ENCODE assay signal across 10 cellular contexts in genomic region chr11:370087-370941, GRCh38. TPM values are rescaled to one million over a fixed set of nuclear protein-coding genes. Genes with fewer than 3 reads are reported as not detected.
A peak's percentile ranks its signal among the peaks of the same experiment; 100 is the strongest.
DNase-seq lines count a peak whose midpoint lies in the region; ATAC-seq and TF ChIP-seq lines count a peak whose summit lies in the region.
"Had no signal": no experiment of that assay in that cellular context is flagged by ENCODE, and none has a peak within 500 bp of the region (broad histone marks: within the 10 kb centered on the region; RNA-seq: fewer than 3 reads in every experiment).

No MANE protein-coding gene starts in this region.

- peaks cover 10% of the 10 kb centered on the region for H3K4me1 Mint-ChIP-seq in activated CD4-positive, alpha-beta T cell treated with anti-CD3 and anti-CD28 coated beads for 36 hours
- H3K4me1 Mint-ChIP-seq in WTC11 = peaks cover 22% of the 10 kb centered on the region

- no peak for TF ChIP-seq CTCF in WTC11 (IDR thresholded peaks at IDR 0.05)
- no peak for TF ChIP-seq CTCF in smooth muscle cell (IDR thresholded peaks at IDR 0.05; ENCODE audit: borderline replicate concordance, insufficient read depth, poor library complexity, severe bottlenecking)

- CTCF ChIA-PET in activated CD4-positive, alpha-beta T cell treated with anti-CD3 and anti-CD28 coated beads for 36 hours (lab: Charles Lee) = interaction anchor here (1.2 to 1.4 kb wide), 2 partner anchors 167 to 171 kb away, joined by 3 to 5 read pairs; no protein-coding TSS in a partner anchor
- CTCF ChIA-PET in WTC11 (lab: Charles Lee) = interaction anchor here (0.8 to 2.3 kb wide), 6 partner anchors 20 to 120 kb away, joined by 3 to 12 read pairs (median 4); no protein-coding TSS in a partner anchor

- H3F3A ChIP-seq in smooth muscle cell (ENCODE audit: low read depth) = no peaks in the 10 kb centered on the region

- H3K36me3 ChIP-seq in smooth muscle cell (ENCODE audit: low read depth) = no peaks in the 10 kb centered on the region
- H3K36me3 ChIP-seq: ascending aorta had no signal

- intact Hi-C loops in activated CD4-positive, alpha-beta T cell treated with anti-CD3 and anti-CD28 coated beads for 36 hours (cut with DNase I, micrococcal nuclease) = no loop called here
- intact Hi-C loops in left ventricle myocardium superior (cut with micrococcal nuclease) = no loop called here

- no peak for ATAC-seq in activated CD4-positive, alpha-beta T cell treated with anti-CD3 and anti-CD28 coated beads for 36 hours
- peak; percentile 50 for ATAC-seq in WTC11
- no peak for ATAC-seq in left ventricle myocardium superior
- no peak for ATAC-seq in HG03571 (IDR thresholded peaks at IDR 0.05; ENCODE audit: unreplicated experiment)
- ATAC-seq in HG03039 (IDR thresholded peaks at IDR 0.05; ENCODE audit: unreplicated experiment) = no peak

- no peaks in the 10 kb centered on the region for H3K36me3 Mint-ChIP-seq in activated CD4-positive, alpha-beta T cell treated with anti-CD3 and anti-CD28 coated beads for 36 hours (ENCODE audit: low read depth)
- peaks cover 19% of the 10 kb centered on the region for H3K36me3 Mint-ChIP-seq in WTC11

- H3K9me3 ChIP-seq in smooth muscle cell (replicated peaks; ENCODE audit: low read depth) = no peaks in the 10 kb centered on the region
- H3K9me3 ChIP-seq: ascending aorta had no signal

- no peak overlapping the region for H3K27ac ChIP-seq in smooth muscle cell (ENCODE audit: low read depth)
- H3K27ac ChIP-seq: ascending aorta had no signal

- no peaks in the 10 kb centered on the region for H3K79me2 ChIP-seq in smooth muscle cell (ENCODE audit: low read depth)

- POLR2A ChIA-PET in activated CD4-positive, alpha-beta T cell treated with anti-CD3 and anti-CD28 coated beads for 36 hours (lab: Charles Lee) = no interaction called here
- POLR2A ChIA-PET in WTC11 (lab: Charles Lee) = no interaction called here

- whole genome bisulfite sequencing in smooth muscle cell (ENCODE audit: low lambda C conversion rate) = 28% methylated on average over 30 of the region's 40 CpGs

- no peak overlapping the region for H2AFZ ChIP-seq in smooth muscle cell (ENCODE audit: low read depth)

- peaks cover 21% of the 10 kb centered on the region for H4K20me1 ChIP-seq in smooth muscle cell (ENCODE audit: low read depth)

- H3K27me3 ChIP-seq in smooth muscle cell (ENCODE audit: low read depth) = no peaks in the 10 kb centered on the region

- H3K4me1 ChIP-seq in smooth muscle cell (ENCODE audit: low read depth) = peaks cover 7% of the 10 kb centered on the region

- peaks cover 20% of the 10 kb centered on the region for H3K27me3 Mint-ChIP-seq in activated CD4-positive, alpha-beta T cell treated with anti-CD3 and anti-CD28 coated beads for 36 hours
- H3K27me3 Mint-ChIP-seq in WTC11 (ENCODE audit: low read depth) = peaks cover 8% of the 10 kb centered on the region

- peak overlapping the region; percentile 31 for H3K27ac Mint-ChIP-seq in activated CD4-positive, alpha-beta T cell treated with anti-CD3 and anti-CD28 coated beads for 36 hours
- H3K27ac Mint-ChIP-seq in WTC11 = peak overlapping the region; percentile 87

- no peak for DNase-seq in activated CD4-positive, alpha-beta T cell treated with anti-CD3 and anti-CD28 coated beads for 36 hours
- no peak for DNase-seq in activated CD4-positive, alpha-beta T cell treated with anti-CD3 and anti-CD28 coated beads for 48 hours
- peak; percentile 73 for DNase-seq in WTC11 (ENCODE audit: low spot score)
- DNase-seq in left ventricle myocardium superior = peak; percentile 24
- DNase-seq in smooth muscle cell (lab: John Stamatoyannopoulos, UW; ENCODE audit: unreplicated experiment) = no peak
- DNase-seq in activated gamma-delta T cell treated with Interleukin-2 at 50 U/mL for 16 hours = no peak
- DNase-seq: SHP77 had no signal

- H3K4me3 ChIP-seq in smooth muscle cell = peak overlapping the region; percentile 52
- H3K4me3 ChIP-seq: ascending aorta had no signal

- no peaks in the 10 kb centered on the region for H3K9me3 Mint-ChIP-seq in activated CD4-positive, alpha-beta T cell treated with anti-CD3 and anti-CD28 coated beads for 36 hours (ENCODE audit: low read depth)
- 0 out of 2 replicates have a peak, but pooled peaks cover 7% of the 10 kb centered on the region for H3K9me3 Mint-ChIP-seq in WTC11

- peak overlapping the region; percentile 39 for H3K9ac ChIP-seq in smooth muscle cell (ENCODE audit: low read depth)

- peak overlapping the region; percentile 44 for H3K4me3 Mint-ChIP-seq in activated CD4-positive, alpha-beta T cell treated with anti-CD3 and anti-CD28 coated beads for 36 hours
- peak overlapping the region; percentile 76 for H3K4me3 Mint-ChIP-seq in WTC11

- peak overlapping the region; percentile 92 for H3K4me2 ChIP-seq in smooth muscle cell

TF ChIP-seq in WTC11, 78 proteins besides CTCF, POLR2A, EP300 and RAD21:
- TF ChIP-seq ETV6 (CRISPR knock-in tag; IDR thresholded peaks at IDR 0.05) (0 out of 2 replicates have a peak, but pooled peaks have one; percentile 31), CREM (CRISPR knock-in tag; IDR thresholded peaks at IDR 0.05) (peak; percentile 70; the same call in 1 of the 2 replicates), FOXK1 (CRISPR knock-in tag; IDR thresholded peaks at IDR 0.05) (0 out of 2 replicates have a peak, but pooled peaks have one; percentile 23), SP1 (CRISPR knock-in tag; conservative IDR thresholded peaks at IDR 0.05) (0 out of 2 replicates have a peak, but pooled peaks have one; percentile 31), ZBTB21 (CRISPR knock-in tag; IDR thresholded peaks at IDR 0.05; ENCODE audit: borderline replicate concordance) (no peak)

RNA-seq across cellular contexts. Expression of gene B4GALNT4, which starts 1.0 kb away (rescaled TPM):
- 1 to 10 TPM; 3.8 to 6.6 TPM for total RNA-seq in activated CD4-positive, alpha-beta T cell treated with anti-CD3 and anti-CD28 coated beads for 36 hours
- 88.0 to 113 TPM (median 97.8 TPM) in 3 replicates for total RNA-seq in WTC11 (2021)
- 0.50 TPM for total RNA-seq in left ventricle myocardium superior
- 21.9 and 48.8 TPM in 2 replicates for total RNA-seq in smooth muscle cell
- 44.9 and 45.8 TPM in 2 replicates for polyA plus RNA-seq in smooth muscle cell
- total RNA-seq: ascending aorta had no signal

RNA-seq across cellular contexts. Expression of gene PKP3, which starts 23.7 kb away (rescaled TPM):
- under 1 TPM; 0.07 to 0.18 TPM for total RNA-seq in activated CD4-positive, alpha-beta T cell treated with anti-CD3 and anti-CD28 coated beads for 36 hours
- total RNA-seq in WTC11 (2021) = 17.3 to 23.4 TPM (median 21.4 TPM) in 3 replicates
- 0.84 TPM for total RNA-seq in left ventricle myocardium superior
- 32.0 and 61.2 TPM in 2 replicates for total RNA-seq in smooth muscle cell
- polyA plus RNA-seq in smooth muscle cell = 24.6 and 69.9 TPM in 2 replicates
- total RNA-seq: ascending aorta had no signal

RNA-seq across cellular contexts. Expression of gene SIGIRR, which starts 44.5 kb away (rescaled TPM):
- 10 to 100 TPM; 33.0 to 34.9 TPM for total RNA-seq in activated CD4-positive, alpha-beta T cell treated with anti-CD3 and anti-CD28 coated beads for 36 hours
- 85.2 to 98.9 TPM (median 91.8 TPM) in 3 replicates for total RNA-seq in WTC11 (2021)
- 47.5 TPM for total RNA-seq in left ventricle myocardium superior
- total RNA-seq in smooth muscle cell = 15.3 and 18.3 TPM in 2 replicates
- 26.3 and 29.4 TPM in 2 replicates for polyA plus RNA-seq in smooth muscle cell

RNA-seq across cellular contexts. Expression of gene IFITM3, which starts 49.7 kb away (rescaled TPM):
- 100 to 1,000 TPM in 1 of 2 experiments, 10 to 100 TPM in 1; 77.5 to 122 TPM for total RNA-seq in activated CD4-positive, alpha-beta T cell treated with anti-CD3 and anti-CD28 coated beads for 36 hours
- total RNA-seq in WTC11 (2021) (381 to 503 TPM (median 481 TPM) in 3 replicates), left ventricle myocardium superior (259 TPM), smooth muscle cell (392 and 393 TPM in 2 replicates)
- 3,295 and 4,132 TPM in 2 replicates for polyA plus RNA-seq in smooth muscle cell

RNA-seq across cellular contexts. Expression of gene IFITM1, which starts 56.5 kb away (rescaled TPM):
- total RNA-seq in activated CD4-positive, alpha-beta T cell treated with anti-CD3 and anti-CD28 coated beads for 36 hours = 100 to 1,000 TPM; 248 to 285 TPM
- 544 to 679 TPM (median 640 TPM) in 3 replicates for total RNA-seq in WTC11 (2021)
- 101 TPM for total RNA-seq in left ventricle myocardium superior
- 355 TPM in 2 replicates for total RNA-seq in smooth muscle cell
- 599 and 726 TPM in 2 replicates for polyA plus RNA-seq in smooth muscle cell

Comparison
In these comparisons a context has a peak if more than half of its experiments do, and no peak if none do; other contexts are left out.
1. DNase-seq: peak in WTC11 (single experiment) and left ventricle myocardium superior (single experiment); none in activated CD4-positive, alpha-beta T cell treated with anti-CD3 and anti-CD28 coated beads for 36 hours (single experiment), activated CD4-positive, alpha-beta T cell treated with anti-CD3 and anti-CD28 coated beads for 48 hours (single experiment), smooth muscle cell (single experiment) and activated gamma-delta T cell treated with Interleukin-2 at 50 U/mL for 16 hours (single experiment).